In the genomic region with DNA sequence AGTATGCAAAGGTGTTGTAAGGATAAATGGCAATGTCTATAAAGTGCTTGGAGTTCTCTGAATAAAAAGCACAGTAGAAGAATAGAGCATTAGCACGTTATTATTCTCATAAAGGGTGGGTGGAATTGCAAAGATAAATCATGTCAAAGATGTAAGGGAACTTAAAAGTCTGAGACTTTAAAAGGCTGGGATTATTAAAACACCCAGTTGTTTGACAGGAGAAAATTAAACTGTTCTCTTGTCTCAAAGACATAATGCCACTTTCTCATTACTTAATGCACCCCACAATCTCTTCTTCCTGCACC, we compare ENCODE assay signal across 29 cellular contexts.
"Had no signal": no experiment of that assay in that cellular context is flagged by ENCODE, and none has a peak within 500 bp of the region (broad histone marks: within the 10 kb centered on the region; RNA-seq: fewer than 3 reads in every experiment).

No MANE protein-coding gene starts in this region.

- H3K36me3 ChIP-seq: colonic mucosa, esophagus muscularis mucosa, esophagus squamous epithelium, gastrocnemius medialis, gastroesophageal sphincter, heart left ventricle, heart right ventricle had no signal

- H3K4me3 ChIP-seq: colonic mucosa, coronary artery, dorsolateral prefrontal cortex, esophagus muscularis mucosa, esophagus squamous epithelium, gastrocnemius medialis, gastroesophageal sphincter, heart left ventricle, heart right ventricle had no signal

- H3K4me1 ChIP-seq: colonic mucosa, esophagus muscularis mucosa, esophagus squamous epithelium, foreskin keratinocyte, gastrocnemius medialis, gastroesophageal sphincter, heart left ventricle, heart right ventricle had no signal

- H3K27me3 ChIP-seq: colonic mucosa, esophagus squamous epithelium, foreskin keratinocyte, gastrocnemius medialis, heart left ventricle, heart right ventricle had no signal

- H3K27ac Mint-ChIP-seq: dendritic cell treated with granulocyte-macrophage colony-stimulating factor and Interleukin-4, amounts not matched to agents 40 ng/mL and 50 ng/mL, for 4 days; effector memory CD8-positive, alpha-beta T cell; endodermal cell had no signal

- DNase-seq: colonic mucosa; cortex of kidney; dermis blood vessel endothelial cell; dorsolateral prefrontal cortex; effector CD4-positive, alpha-beta T cell; effector CD8-positive, alpha-beta T cell; effector memory CD4-positive, alpha-beta T cell; effector memory CD8-positive, alpha-beta T cell; endodermal cell; erythroblast; esophagus squamous epithelium; foreskin fibroblast; foreskin keratinocyte; foreskin melanocyte; gastrocnemius medialis; glutamatergic neuron; head of caudate nucleus; heart left ventricle; heart right ventricle had no signal

- H3K9me3 ChIP-seq: colonic mucosa, esophagus squamous epithelium, gastrocnemius medialis, gastroesophageal sphincter had no signal

- ATAC-seq: effector memory CD8-positive, alpha-beta T cell; esophagus mucosa; foreskin keratinocyte; gastrocnemius medialis; gastroesophageal sphincter; heart left ventricle; heart right ventricle had no signal

- H3K4me3 Mint-ChIP-seq: dendritic cell treated with granulocyte-macrophage colony-stimulating factor and Interleukin-4, amounts not matched to agents 40 ng/mL and 50 ng/mL, for 4 days; effector memory CD8-positive, alpha-beta T cell; endodermal cell had no signal

- H3K27me3 Mint-ChIP-seq: dendritic cell treated with granulocyte-macrophage colony-stimulating factor and Interleukin-4, amounts not matched to agents 40 ng/mL and 50 ng/mL, for 4 days; effector memory CD8-positive, alpha-beta T cell had no signal

- H3K27ac ChIP-seq: colonic mucosa, coronary artery, dorsolateral prefrontal cortex, epithelial cell of prostate, esophagus muscularis mucosa, esophagus squamous epithelium, foreskin keratinocyte, gastrocnemius medialis, gastroesophageal sphincter, heart left ventricle, heart right ventricle had no signal

- H3K4me1 Mint-ChIP-seq: endodermal cell had no signal

- H3K9me3 Mint-ChIP-seq: dendritic cell treated with granulocyte-macrophage colony-stimulating factor and Interleukin-4, amounts not matched to agents 40 ng/mL and 50 ng/mL, for 4 days had no signal

- FAIRE-seq: colon, endometrium, endothelial cell of umbilical vein, frontal cortex had no signal
